Comparison of ENCODE assay signal across 39 cellular contexts in the genomic region with DNA sequence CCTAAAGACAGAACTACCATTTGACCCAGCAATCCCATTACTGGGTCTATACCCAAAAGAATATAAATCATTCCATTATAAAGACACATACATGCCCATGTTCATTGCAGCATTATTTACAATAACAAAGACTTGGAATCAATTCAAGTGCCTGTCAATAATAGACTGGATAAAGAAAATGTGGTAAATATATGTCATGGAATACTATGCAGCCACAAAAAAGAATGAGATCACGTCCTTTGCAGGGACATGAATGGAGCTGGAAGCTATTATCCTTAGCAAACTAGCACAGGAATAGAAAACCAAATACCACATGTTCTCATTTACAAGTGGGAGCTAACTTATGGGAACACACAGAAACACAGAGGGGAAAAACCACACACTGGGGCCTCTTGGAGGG. TPM values are rescaled to one million over a fixed set of nuclear protein-coding genes. Genes with fewer than 3 reads are reported as not detected.
"Had no signal": no experiment of that assay in that cellular context is flagged by ENCODE, and none has a peak within 500 bp of the region (broad histone marks: within the 10 kb centered on the region; RNA-seq: fewer than 3 reads in every experiment).

No MANE protein-coding gene starts in this region.

- DNase-seq: Kasumi-1, MG63, MM.1S, MV-4-11, NCI-H1048, NCI-H1092, NCI-H1092 treated with DMSO at 0.1 percent for 48 hours, NCI-H1105, NCI-H1105 treated with DMSO at 0.1 percent for 48 hours, NCI-H1417, NCI-H1417 treated with DMSO at 0.1 percent for 48 hours, NCI-H1436, NCI-H1436 treated with DMSO at 0.1 percent for 48 hours, NCI-H146, NCI-H1694, NCI-H1694 treated with DMSO at 0.1 percent for 48 hours, NCI-H187, NCI-H187 treated with DMSO at 0.1 percent for 48 hours, NCI-H1930, NCI-H2029, NCI-H2029 treated with DMSO at 0.1 percent for 48 hours, NCI-H2081, NCI-H2081 treated with DMSO at 0.1 percent for 48 hours, NCI-H2107, NCI-H2171, NCI-H2171 treated with DMSO at 0.1 percent for 48 hours, NCI-H2227 treated with DMSO at 0.1 percent for 48 hours, NCI-H226, NCI-H345, NCI-H446, NCI-H446 treated with DMSO at 0.1 percent for 48 hours, NCI-H510A, NCI-H510A treated with DMSO at 0.1 percent for 48 hours, NCI-H524 had no signal

- H3K4me3 ChIP-seq: MG63 had no signal

- H3K9ac ChIP-seq: KMS-11 had no signal

- H3K4me2 ChIP-seq: KMS-11 had no signal

- H3K9me3 ChIP-seq: MG63 had no signal

- H3K36me3 ChIP-seq: MG63 had no signal

- H3K27ac ChIP-seq: KMS-11 had no signal

- H3K27me3 ChIP-seq: MG63 had no signal

RNA-seq across cellular contexts. Expression of a gene that starts 8.7 kb away (rescaled TPM):
- total RNA-seq: LHCN-M2, M059J, MCF 10A, NCI-H460 had no signal

RNA-seq across cellular contexts. Expression of a gene that starts 28.8 kb away (rescaled TPM):
- total RNA-seq: LHCN-M2, MCF 10A, NCI-H460 had no signal

RNA-seq across cellular contexts. Expression of a gene that starts 41.0 kb away (rescaled TPM):
- total RNA-seq: LHCN-M2, M059J, MCF 10A, NCI-H460 had no signal

RNA-seq across cellular contexts. Expression of a gene that starts 55.8 kb away (rescaled TPM):
- total RNA-seq: LHCN-M2, M059J, MCF 10A, NCI-H460 had no signal

RNA-seq across cellular contexts. Expression of a gene that starts 59.3 kb away (rescaled TPM):
- total RNA-seq: LHCN-M2, MCF 10A, NCI-H460 had no signal
